ENCODE assay signal across 8 cellular contexts in the genomic region with DNA sequence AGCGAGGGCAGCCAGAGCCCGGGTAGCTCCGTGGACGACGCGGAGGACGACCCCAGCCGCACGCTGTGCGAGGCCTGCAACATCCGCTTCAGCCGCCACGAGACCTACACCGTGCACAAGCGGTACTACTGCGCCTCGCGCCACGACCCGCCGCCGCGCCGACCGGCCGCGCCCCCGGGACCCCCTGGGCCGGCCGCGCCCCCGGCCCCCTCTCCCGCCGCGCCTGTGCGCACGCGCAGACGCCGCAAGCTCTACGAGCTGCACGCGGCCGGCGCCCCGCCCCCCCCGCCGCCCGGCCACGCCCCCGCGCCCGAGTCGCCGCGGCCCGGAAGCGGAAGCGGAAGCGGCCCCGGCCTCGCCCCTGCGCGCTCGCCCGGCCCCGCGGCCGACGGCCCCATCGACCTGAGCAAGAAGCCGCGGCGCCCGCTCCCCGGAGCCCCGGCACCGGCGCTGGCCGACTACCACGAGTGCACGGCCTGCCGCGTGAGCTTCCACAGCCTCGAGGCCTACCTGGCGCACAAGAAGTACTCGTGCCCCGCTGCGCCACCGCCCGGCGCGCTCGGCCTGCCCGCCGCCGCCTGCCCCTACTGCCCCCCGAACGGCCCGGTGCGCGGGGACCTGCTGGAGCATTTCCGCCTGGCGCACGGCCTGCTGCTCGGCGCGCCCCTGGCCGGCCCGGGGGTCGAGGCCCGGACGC. TPM values are rescaled to one million over a fixed set of nuclear protein-coding genes. Genes with fewer than 3 reads are reported as not detected.
DNase-seq lines count a peak whose midpoint lies in the region; ATAC-seq and TF ChIP-seq lines count a peak whose summit lies in the region.

No MANE protein-coding gene starts in this region.

- no peak for TF ChIP-seq EP300 in upper lobe of left lung (IDR thresholded peaks at IDR 0.05)

- intact Hi-C loops in Right ventricle myocardium superior (cut with DNase I) = no loop called here

- ATAC-seq in GM18505 (IDR thresholded peaks at IDR 0.05; ENCODE audit: unreplicated experiment) = peak; percentile 56
- ATAC-seq in HG02981 (IDR thresholded peaks at IDR 0.05; ENCODE audit: unreplicated experiment) = peak; percentile 70
- ATAC-seq in activated naive CD8-positive, alpha-beta T cell treated with anti-CD3 and anti-CD28 coated beads, Interleukin-2, amount 10 ng/mL, durations not matched to agents 7 days and 5 days (ENCODE audit: low read depth) = peak; percentile 80
- ATAC-seq in Right ventricle myocardium superior (ENCODE audit: poor library complexity) = peak; percentile 72
- ATAC-seq in upper lobe of left lung (ENCODE audit: low FRiP score in 2 of 2) = peak in 1 of 2 donors; percentile 83

- H3K4me1 ChIP-seq in upper lobe of left lung = peaks cover 16 to 22% (median 16%) of the 10 kb centered on the region in 4 donors

- no peaks in the 10 kb centered on the region for H3K36me3 ChIP-seq in upper lobe of left lung

- peaks cover 0 to 1% (median 0%) of the 10 kb centered on the region in 4 donors for H3K27me3 ChIP-seq in upper lobe of left lung

- H3K4me3 Mint-ChIP-seq in activated naive CD8-positive, alpha-beta T cell treated with anti-CD3 and anti-CD28 coated beads, Interleukin-2, amount 10 ng/mL, durations not matched to agents 7 days and 5 days = no peak overlapping the region
- no peak overlapping the region for H3K4me3 Mint-ChIP-seq in progenitor cell of endocrine pancreas (ENCODE audit: low read depth)

- no peaks in the 10 kb centered on the region for H3K27me3 Mint-ChIP-seq in activated naive CD8-positive, alpha-beta T cell treated with anti-CD3 and anti-CD28 coated beads, Interleukin-2, amount 10 ng/mL, durations not matched to agents 7 days and 5 days
- peaks cover 6% of the 10 kb centered on the region for H3K27me3 Mint-ChIP-seq in progenitor cell of endocrine pancreas

- H3K27ac Mint-ChIP-seq in activated naive CD8-positive, alpha-beta T cell treated with anti-CD3 and anti-CD28 coated beads, Interleukin-2, amount 10 ng/mL, durations not matched to agents 7 days and 5 days = no peak overlapping the region
- H3K27ac Mint-ChIP-seq in progenitor cell of endocrine pancreas = no peak overlapping the region

- peak; percentile 84 for TF ChIP-seq POLR2A in GM18505 (IDR thresholded peaks at IDR 0.05; ENCODE audit: borderline replicate concordance, extremely low read depth, insufficient read depth, insufficient read length)
- peak in 2 of 4 donors; percentile 76 to 83 for TF ChIP-seq POLR2A in upper lobe of left lung (IDR thresholded peaks at IDR 0.05)

- peaks cover 5% of the 10 kb centered on the region for H3K4me1 Mint-ChIP-seq in activated naive CD8-positive, alpha-beta T cell treated with anti-CD3 and anti-CD28 coated beads, Interleukin-2, amount 10 ng/mL, durations not matched to agents 7 days and 5 days
- H3K4me1 Mint-ChIP-seq in progenitor cell of endocrine pancreas (ENCODE audit: low read depth) = peaks cover 22% of the 10 kb centered on the region

- TF ChIP-seq CTCF in progenitor cell of endocrine pancreas (IDR thresholded peaks at IDR 0.05; ENCODE audit: unreplicated experiment) (no peak), upper lobe of left lung (IDR thresholded peaks at IDR 0.05) (peak in 2 of 6 experiments; percentile 17 to 31)

- 0% methylated on average over 11 of the region's 113 CpGs; no CpG with 5 or more reads in 1 of the 2 donors for WGBS in upper lobe of left lung, 2 donors

- peaks cover 2% of the 10 kb centered on the region for H3K36me3 Mint-ChIP-seq in activated naive CD8-positive, alpha-beta T cell treated with anti-CD3 and anti-CD28 coated beads, Interleukin-2, amount 10 ng/mL, durations not matched to agents 7 days and 5 days
- peaks cover 42% of the 10 kb centered on the region for H3K36me3 Mint-ChIP-seq in progenitor cell of endocrine pancreas (ENCODE audit: insufficient read depth)

- H3K9me3 ChIP-seq in upper lobe of left lung = no peaks in the 10 kb centered on the region

- H3K4me3 ChIP-seq in upper lobe of left lung = peak overlapping the region; percentile 29 to 95 (median 86)

- DNase-seq in SHP77 (lab: John Stamatoyannopoulos, UW) = peak; percentile 53 to 80
- DNase-seq in activated naive CD8-positive, alpha-beta T cell treated with anti-CD3 and anti-CD28 coated beads, Interleukin-2, amount 10 ng/mL, durations not matched to agents 7 days and 5 days = peak; percentile 91
- DNase-seq in Right ventricle myocardium superior = peak; percentile 90
- DNase-seq in progenitor cell of endocrine pancreas (ENCODE audit: low spot score, unreplicated experiment) = peak; percentile 15
- DNase-seq in upper lobe of left lung = peak; percentile 76 to 98
- no peak for DNase-seq in NCI-H69 (lab: John Stamatoyannopoulos, UW)

- peak overlapping the region; percentile 80 to 88 (median 84) for H3K27ac ChIP-seq in upper lobe of left lung

- no peaks in the 10 kb centered on the region for H3K9me3 Mint-ChIP-seq in activated naive CD8-positive, alpha-beta T cell treated with anti-CD3 and anti-CD28 coated beads, Interleukin-2, amount 10 ng/mL, durations not matched to agents 7 days and 5 days
- H3K9me3 Mint-ChIP-seq in progenitor cell of endocrine pancreas (ENCODE audit: low read depth) = no peaks in the 10 kb centered on the region

- POLR2A ChIA-PET in activated naive CD8-positive, alpha-beta T cell treated with anti-CD3 and anti-CD28 coated beads, Interleukin-2, amount 10 ng/mL, durations not matched to agents 7 days and 5 days (lab: Charles Lee) = no interaction called here

RNA-seq across cellular contexts. Expression of a gene that starts 36.1 kb away (rescaled TPM):
- 10 to 100 TPM; 83.4 to 88.7 TPM for total RNA-seq in activated naive CD8-positive, alpha-beta T cell treated with anti-CD3 and anti-CD28 coated beads, Interleukin-2, amount 10 ng/mL, durations not matched to agents 7 days and 5 days
- total RNA-seq in Right ventricle myocardium superior = 23.5 TPM
- 67.5 and 70.7 TPM in 2 replicates for total RNA-seq in progenitor cell of endocrine pancreas
- 10 to 100 TPM; 22.0 to 74.4 (median 45.5) TPM for total RNA-seq in upper lobe of left lung
